In the genomic region with DNA sequence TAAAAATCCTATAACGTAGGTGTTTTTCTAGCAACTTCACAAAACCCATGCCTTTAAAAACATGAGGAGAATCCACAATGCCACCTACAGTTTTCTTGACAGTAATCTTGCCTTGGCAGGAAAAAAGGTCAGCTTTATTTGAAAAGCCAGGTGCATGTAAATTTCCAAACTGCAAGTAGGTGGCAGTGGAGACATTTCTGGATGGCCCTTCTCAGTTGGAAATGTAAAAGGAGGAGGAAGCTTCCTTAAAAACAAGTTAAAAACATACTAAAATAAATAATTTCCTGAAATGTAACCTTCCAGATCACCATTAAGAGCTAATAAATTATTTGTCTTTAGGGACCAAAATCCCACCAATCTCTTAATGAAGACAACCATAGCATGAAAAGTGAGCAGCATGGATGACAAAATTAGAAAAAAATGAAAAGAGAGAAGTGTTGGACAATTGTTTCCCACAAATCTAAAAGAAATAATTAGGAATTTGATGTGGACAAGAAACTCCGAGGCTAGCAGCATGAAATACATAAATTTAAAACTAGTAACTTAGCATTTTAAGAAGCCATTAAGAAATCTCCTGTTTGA, we compare ENCODE assay signal across 1 cellular context.
TF ChIP-seq lines count a peak whose summit lies in the region.

No MANE protein-coding gene starts in this region.

TF ChIP-seq in SK-N-SH treated with all-trans-retinoic acid at 6 μM for 48 hours, 23 proteins besides CTCF, POLR2A, EP300 and RAD21 (continued from another document):
- TF ChIP-seq, protein P1, sequence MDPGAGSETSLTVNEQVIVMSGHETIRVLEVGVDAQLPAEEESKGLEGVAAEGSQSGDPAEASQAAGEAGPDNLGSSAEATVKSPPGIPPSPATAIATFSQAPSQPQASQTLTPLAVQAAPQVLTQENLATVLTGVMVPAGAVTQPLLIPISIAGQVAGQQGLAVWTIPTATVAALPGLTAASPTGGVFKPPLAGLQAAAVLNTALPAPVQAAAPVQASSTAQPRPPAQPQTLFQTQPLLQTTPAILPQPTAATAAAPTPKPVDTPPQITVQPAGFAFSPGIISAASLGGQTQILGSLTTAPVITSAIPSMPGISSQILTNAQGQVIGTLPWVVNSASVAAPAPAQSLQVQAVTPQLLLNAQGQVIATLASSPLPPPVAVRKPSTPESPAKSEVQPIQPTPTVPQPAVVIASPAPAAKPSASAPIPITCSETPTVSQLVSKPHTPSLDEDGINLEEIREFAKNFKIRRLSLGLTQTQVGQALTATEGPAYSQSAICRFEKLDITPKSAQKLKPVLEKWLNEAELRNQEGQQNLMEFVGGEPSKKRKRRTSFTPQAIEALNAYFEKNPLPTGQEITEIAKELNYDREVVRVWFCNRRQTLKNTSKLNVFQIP (CRISPR knock-in tag; IDR thresholded peaks at IDR 0.05; ENCODE audit: borderline replicate concordance, low read depth): no peak
